ENCODE assay signal across 17 cellular contexts in the genomic region with DNA sequence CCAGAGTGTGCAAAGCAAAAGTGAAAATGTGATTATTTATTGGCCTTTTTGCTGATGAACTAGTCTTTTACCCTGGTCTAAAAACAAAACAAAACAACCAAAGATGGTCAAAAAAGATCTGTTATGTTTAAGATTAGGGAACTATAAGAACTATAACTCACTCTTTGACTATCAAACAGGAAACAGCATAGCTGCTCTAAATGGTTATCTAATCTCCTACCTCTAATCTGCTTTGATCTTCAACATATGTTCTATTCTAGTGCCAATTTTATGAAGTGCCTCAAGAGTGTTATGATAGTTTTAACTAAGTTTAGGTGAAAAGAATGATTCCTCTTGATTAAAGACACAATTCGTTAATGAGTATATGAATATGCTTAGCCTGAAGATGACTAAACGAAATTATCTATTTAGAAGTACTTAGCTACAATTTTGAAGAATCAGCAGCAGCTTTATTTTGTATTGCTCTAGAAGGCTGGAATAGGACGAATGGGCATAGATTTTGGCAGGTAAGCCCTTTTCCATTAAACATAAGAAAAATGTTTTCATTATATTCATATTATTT. TPM values are rescaled to one million over a fixed set of nuclear protein-coding genes. Genes with fewer than 3 reads are reported as not detected.
DNase-seq lines count a peak whose midpoint lies in the region; ATAC-seq and TF ChIP-seq lines count a peak whose summit lies in the region.
"Had no signal": no experiment of that assay in that cellular context is flagged by ENCODE, and none has a peak within 500 bp of the region (broad histone marks: within the 10 kb centered on the region; RNA-seq: fewer than 3 reads in every experiment).

No MANE protein-coding gene starts in this region.

- H3K9me3 Mint-ChIP-seq in T-helper 1 cell treated with Interleukin-12 subunit alpha and Interleukin-12 subunit beta and Interleukin-4 antibody, amounts not matched to agents 30 μg/mL and 1 μg/mL, for 36 hours, result no peaks in the 10 kb centered on the region
- H3K9me3 Mint-ChIP-seq in HFFc6 (no peaks in the 10 kb centered on the region), activated B cell treated with CpG ODN at 0.5 μM for 24 hours (peaks cover 10% of the 10 kb centered on the region)
- H3K9me3 Mint-ChIP-seq in naive thymus-derived CD4-positive, alpha-beta T cell, result no peaks in the 10 kb centered on the region

- CTCF ChIA-PET in activated B cell treated with CpG ODN at 0.5 μM for 24 hours (lab: Charles Lee), result no interaction called here
- CTCF ChIA-PET in naive thymus-derived CD4-positive, alpha-beta T cell (lab: Charles Lee), result no interaction called here

- intact Hi-C loops in activated B cell treated with CpG ODN at 0.5 μM for 24 hours (cut with micrococcal nuclease), result no loop called here
- intact Hi-C loops in naive thymus-derived CD4-positive, alpha-beta T cell (cut with micrococcal nuclease), result loop anchor here in 1 of 2 donors (1.0 to 5.0 kb wide), 2 partner anchors 46 to 164 kb away; partner anchors contain the start of genes KIF9, KLHL18 and SETD2

- no peaks in the 10 kb centered on the region for H3K9me3 ChIP-seq in naive thymus-derived CD4-positive, alpha-beta T cell (ENCODE audit: control insufficient read depth in 2 of 3, low read length in 3 of 3)
- H3K9me3 ChIP-seq: A549, upper lobe of right lung had no signal

- no peak overlapping the region for H3K4me3 ChIP-seq in naive thymus-derived CD4-positive, alpha-beta T cell (ENCODE audit: low read length)
- H3K4me3 ChIP-seq: A549, cardiac muscle cell, upper lobe of right lung had no signal

- no peak for DNase-seq in T-helper 1 cell
- DNase-seq in HFFc6, result no peak
- no peak for DNase-seq in activated B cell treated with CpG ODN at 0.5 μM for 24 hours
- DNase-seq in naive thymus-derived CD4-positive, alpha-beta T cell, result peak in 3 of 9 donors; percentile 15 to 25 (median 25)
- DNase-seq in islet precursor cell, result no peak
- no peak for DNase-seq in effector CD8-positive, alpha-beta T cell (lab: John Stamatoyannopoulos, UW)
- DNase-seq: Calu3; GOT3; NCI-H446; stimulated activated CD4-positive, alpha-beta T cell treated with anti-CD3 and anti-CD28 coated beads, Interleukin-4, amount 100 ng/mL, for 24 hours; SW 1271; upper lobe of right lung had no signal

- no peaks in the 10 kb centered on the region for H3K27me3 ChIP-seq in naive thymus-derived CD4-positive, alpha-beta T cell (ENCODE audit: control insufficient read depth in 2 of 2, insufficient read depth in 2 of 2, low read length in 2 of 2)
- H3K27me3 ChIP-seq: cardiac muscle cell, upper lobe of right lung had no signal

- peaks cover 4 to 13% of the 10 kb centered on the region in 2 donors for H3K4me1 ChIP-seq in naive thymus-derived CD4-positive, alpha-beta T cell (ENCODE audit: control insufficient read depth in 2 of 2, insufficient read depth in 2 of 2, low read length in 2 of 2)
- H3K4me1 ChIP-seq: A549 had no signal

- H3K36me3 Mint-ChIP-seq in T-helper 1 cell treated with Interleukin-12 subunit alpha and Interleukin-12 subunit beta and Interleukin-4 antibody, amounts not matched to agents 30 μg/mL and 1 μg/mL, for 36 hours (ENCODE audit: low read depth), result peaks cover 53% of the 10 kb centered on the region
- H3K36me3 Mint-ChIP-seq in HFFc6 (ENCODE audit: low read depth) (peaks cover 70% of the 10 kb centered on the region), activated B cell treated with CpG ODN at 0.5 μM for 24 hours (ENCODE audit: low read depth) (peaks cover 80% of the 10 kb centered on the region)
- peaks cover 23 to 53% (median 31%) of the 10 kb centered on the region in 5 donors for H3K36me3 Mint-ChIP-seq in naive thymus-derived CD4-positive, alpha-beta T cell

- no peaks in the 10 kb centered on the region for H3K27me3 Mint-ChIP-seq in T-helper 1 cell treated with Interleukin-12 subunit alpha and Interleukin-12 subunit beta and Interleukin-4 antibody, amounts not matched to agents 30 μg/mL and 1 μg/mL, for 36 hours (ENCODE audit: low read depth)
- H3K27me3 Mint-ChIP-seq in HFFc6 (ENCODE audit: insufficient read depth), result peaks cover 2% of the 10 kb centered on the region
- no peaks in the 10 kb centered on the region for H3K27me3 Mint-ChIP-seq in activated B cell treated with CpG ODN at 0.5 μM for 24 hours
- no peaks in the 10 kb centered on the region for H3K27me3 Mint-ChIP-seq in naive thymus-derived CD4-positive, alpha-beta T cell
- H3K27me3 Mint-ChIP-seq: IgD-negative memory B cell had no signal

- peaks cover 3 to 47% (median 7%) of the 10 kb centered on the region in 3 experiments for H3K36me3 ChIP-seq in naive thymus-derived CD4-positive, alpha-beta T cell (ENCODE audit: control insufficient read depth in 2 of 3, insufficient read depth in 3 of 3, low read length in 3 of 3)

- TF ChIP-seq CTCF in HFFc6 (IDR thresholded peaks at IDR 0.05), result no peak
- no peak for TF ChIP-seq CTCF in activated B cell treated with CpG ODN at 0.5 μM for 24 hours (IDR thresholded peaks at IDR 0.05)

- H3K4me1 Mint-ChIP-seq in T-helper 1 cell treated with Interleukin-12 subunit alpha and Interleukin-12 subunit beta and Interleukin-4 antibody, amounts not matched to agents 30 μg/mL and 1 μg/mL, for 36 hours (ENCODE audit: low read depth), result peaks cover 26% of the 10 kb centered on the region
- H3K4me1 Mint-ChIP-seq in HFFc6 (ENCODE audit: low read depth) (peaks cover 90% of the 10 kb centered on the region), activated B cell treated with CpG ODN at 0.5 μM for 24 hours (peaks cover 33% of the 10 kb centered on the region)
- H3K4me1 Mint-ChIP-seq in naive thymus-derived CD4-positive, alpha-beta T cell, result peaks cover 30 to 61% (median 53%) of the 10 kb centered on the region in 7 donors

- no peak overlapping the region for H3K27ac ChIP-seq in naive thymus-derived CD4-positive, alpha-beta T cell (ENCODE audit: low read depth, low read length)
- H3K27ac ChIP-seq: A549, cardiac muscle cell, upper lobe of right lung had no signal

- peak overlapping the region; percentile 51 for H3K27ac Mint-ChIP-seq in T-helper 1 cell treated with Interleukin-12 subunit alpha and Interleukin-12 subunit beta and Interleukin-4 antibody, amounts not matched to agents 30 μg/mL and 1 μg/mL, for 36 hours
- H3K27ac Mint-ChIP-seq in HFFc6, result peak overlapping the region; percentile 72
- peak overlapping the region; percentile 8 for H3K27ac Mint-ChIP-seq in activated B cell treated with CpG ODN at 0.5 μM for 24 hours
- H3K27ac Mint-ChIP-seq in naive thymus-derived CD4-positive, alpha-beta T cell, result peak overlapping the region; percentile 6 to 70 (median 28)

- POLR2A ChIA-PET in activated B cell treated with CpG ODN at 0.5 μM for 24 hours (lab: Charles Lee), result interaction anchor here (0.6 to 0.7 kb wide), 3 partner anchors 281 to 563 kb away, joined by 3 read pairs; no protein-coding TSS in a partner anchor
- POLR2A ChIA-PET in naive thymus-derived CD4-positive, alpha-beta T cell (lab: Charles Lee), result no interaction called here

- no peak overlapping the region for H3K4me3 Mint-ChIP-seq in T-helper 1 cell treated with Interleukin-12 subunit alpha and Interleukin-12 subunit beta and Interleukin-4 antibody, amounts not matched to agents 30 μg/mL and 1 μg/mL, for 36 hours
- 0 out of 2 replicates have a peak overlapping the region, but pooled peaks have one; percentile 11 for H3K4me3 Mint-ChIP-seq in HFFc6
- no peak overlapping the region for H3K4me3 Mint-ChIP-seq in activated B cell treated with CpG ODN at 0.5 μM for 24 hours
- peak overlapping the region in 9 of 10 donors; percentile 2 to 60 (median 19) for H3K4me3 Mint-ChIP-seq in naive thymus-derived CD4-positive, alpha-beta T cell

- no peak for ATAC-seq in activated B cell treated with CpG ODN at 0.5 μM for 24 hours (ENCODE audit: low read depth)
- peak; percentile 67 for ATAC-seq in naive thymus-derived CD4-positive, alpha-beta T cell
- ATAC-seq in HG02759 (IDR thresholded peaks at IDR 0.05; ENCODE audit: unreplicated experiment), result no peak
- ATAC-seq: A549, upper lobe of right lung had no signal

RNA-seq across cellular contexts. Expression of gene SETD2, which starts 46.0 kb away (rescaled TPM):
- total RNA-seq in HFFc6 (2021; fragmentation: NEBNext Ultra II Directional; extraction: Animal tissue kit (Norgen Biotek cat#: 25700)), result 10 to 100 TPM; 26.7 to 33.7 (median 30.8) TPM
- total RNA-seq in activated B cell treated with CpG ODN at 0.5 μM for 24 hours, result 56.9 and 65.7 TPM in 2 replicates
- 10 to 100 TPM; 49.2 to 77.3 (median 71.1) TPM for total RNA-seq in naive thymus-derived CD4-positive, alpha-beta T cell
- polyA plus RNA-seq in naive thymus-derived CD4-positive, alpha-beta T cell, result 10 to 100 TPM; 11.0 to 25.9 TPM

Comparison
In these comparisons a context has a peak if more than half of its experiments do, and no peak if none do; other contexts are left out.
1. H3K27ac Mint-ChIP-seq: peak in every context shown above with its lines; median percentile 72 in HFFc6; 51 in T-helper 1 cell treated with Interleukin-12 subunit alpha and Interleukin-12 subunit beta and Interleukin-4 antibody, amounts not matched to agents 30 μg/mL and 1 μg/mL, for 36 hours; 28 in naive thymus-derived CD4-positive, alpha-beta T cell; 8 in activated B cell treated with CpG ODN at 0.5 μM for 24 hours.
2. H3K4me3 Mint-ChIP-seq: peak in HFFc6 (single experiment) and naive thymus-derived CD4-positive, alpha-beta T cell (9 of 10); none in T-helper 1 cell treated with Interleukin-12 subunit alpha and Interleukin-12 subunit beta and Interleukin-4 antibody, amounts not matched to agents 30 μg/mL and 1 μg/mL, for 36 hours (single experiment) and activated B cell treated with CpG ODN at 0.5 μM for 24 hours (single experiment).